1 cellular context compared by ENCODE assay signal in the genomic region with DNA sequence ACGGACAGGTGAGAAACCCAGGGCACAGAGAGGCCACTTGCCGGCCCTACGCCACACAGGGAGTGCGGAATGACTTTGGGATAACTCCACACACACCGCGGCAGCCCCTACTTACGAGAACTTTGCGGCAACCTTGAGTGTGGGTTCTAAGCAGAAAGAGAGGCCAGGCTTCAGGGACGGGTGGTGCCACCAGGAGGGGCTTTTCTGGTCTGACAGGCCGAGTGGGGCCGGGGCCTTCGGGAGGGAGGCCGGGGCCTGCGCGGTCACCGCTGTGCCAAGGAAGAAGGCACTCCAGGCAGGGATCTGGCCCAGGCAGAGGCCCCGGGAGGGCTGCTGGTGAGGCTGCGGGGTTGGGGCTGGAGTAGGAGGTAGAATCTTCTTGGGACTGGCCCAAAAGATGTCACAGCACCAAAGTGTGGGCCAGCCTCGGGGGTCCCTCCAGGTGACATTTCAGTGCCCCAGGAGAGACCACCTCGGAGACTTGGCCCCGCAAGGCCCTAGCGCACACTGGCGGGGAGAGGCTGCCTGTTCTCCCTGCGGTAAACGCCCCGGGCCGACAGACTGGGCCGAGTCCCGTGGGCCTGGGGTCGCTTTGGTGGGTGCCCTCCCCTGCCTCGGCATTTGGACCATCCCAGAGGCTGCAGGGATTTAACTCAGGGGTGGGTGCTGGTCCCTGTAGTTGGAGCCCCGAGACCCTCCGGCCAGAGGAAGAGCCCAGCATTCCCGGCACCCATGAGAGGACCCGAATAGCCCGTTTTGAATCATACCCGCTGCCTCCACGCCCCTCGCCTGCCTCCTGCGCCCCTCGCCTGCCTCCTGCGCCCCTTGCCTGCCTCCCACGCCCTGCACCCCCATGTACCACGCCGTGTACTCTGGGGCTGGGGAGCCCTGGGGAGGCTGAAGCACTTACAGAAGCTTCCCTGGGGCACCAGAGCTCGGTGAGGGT.
TF ChIP-seq lines count a peak whose summit lies in the region.

No MANE protein-coding gene starts in this region.

TF ChIP-seq in H1, 55 proteins besides CTCF, POLR2A, EP300 and RAD21:
- TF ChIP-seq EZH2 (IDR thresholded peaks at IDR 0.05; ENCODE audit: low read depth, low read length, severe bottlenecking): no peak
- no peak for TF ChIP-seq KDM5A (IDR thresholded peaks at IDR 0.05; ENCODE audit: low read length)
- no peak for TF ChIP-seq POU5F1 (IDR thresholded peaks at IDR 0.05; ENCODE audit: low read depth, low read length)
- TF ChIP-seq CBX5 (IDR thresholded peaks at IDR 0.05; ENCODE audit: low read depth, low read length): no peak
- TF ChIP-seq JUN (IDR thresholded peaks at IDR 0.05; ENCODE audit: low read depth, low read length): no peak
- no peak for TF ChIP-seq NANOG (IDR thresholded peaks at IDR 0.05; ENCODE audit: insufficient read depth, low read depth, low read length, poor library complexity, severe bottlenecking)
- TF ChIP-seq TAF7 (optimal IDR thresholded peaks at IDR 0.05; ENCODE audit: borderline replicate concordance, low read depth, low read length): no peak
- TF ChIP-seq YY1 (IDR thresholded peaks at IDR 0.05; ENCODE audit: low read depth, low read length): no peak
- TF ChIP-seq SP1 (IDR thresholded peaks at IDR 0.05; ENCODE audit: low read depth, low read length): no peak
- no peak for TF ChIP-seq EGR1 (IDR thresholded peaks at IDR 0.05; ENCODE audit: borderline replicate concordance, low read depth, low read length)
- no peak for TF ChIP-seq SP4 (IDR thresholded peaks at IDR 0.05; ENCODE audit: low read length)
- TF ChIP-seq CEBPB (IDR thresholded peaks at IDR 0.05; ENCODE audit: low read depth, low read length): no peak
- no peak for TF ChIP-seq SP2 (IDR thresholded peaks at IDR 0.05; ENCODE audit: low read length)
- TF ChIP-seq, protein P1, sequence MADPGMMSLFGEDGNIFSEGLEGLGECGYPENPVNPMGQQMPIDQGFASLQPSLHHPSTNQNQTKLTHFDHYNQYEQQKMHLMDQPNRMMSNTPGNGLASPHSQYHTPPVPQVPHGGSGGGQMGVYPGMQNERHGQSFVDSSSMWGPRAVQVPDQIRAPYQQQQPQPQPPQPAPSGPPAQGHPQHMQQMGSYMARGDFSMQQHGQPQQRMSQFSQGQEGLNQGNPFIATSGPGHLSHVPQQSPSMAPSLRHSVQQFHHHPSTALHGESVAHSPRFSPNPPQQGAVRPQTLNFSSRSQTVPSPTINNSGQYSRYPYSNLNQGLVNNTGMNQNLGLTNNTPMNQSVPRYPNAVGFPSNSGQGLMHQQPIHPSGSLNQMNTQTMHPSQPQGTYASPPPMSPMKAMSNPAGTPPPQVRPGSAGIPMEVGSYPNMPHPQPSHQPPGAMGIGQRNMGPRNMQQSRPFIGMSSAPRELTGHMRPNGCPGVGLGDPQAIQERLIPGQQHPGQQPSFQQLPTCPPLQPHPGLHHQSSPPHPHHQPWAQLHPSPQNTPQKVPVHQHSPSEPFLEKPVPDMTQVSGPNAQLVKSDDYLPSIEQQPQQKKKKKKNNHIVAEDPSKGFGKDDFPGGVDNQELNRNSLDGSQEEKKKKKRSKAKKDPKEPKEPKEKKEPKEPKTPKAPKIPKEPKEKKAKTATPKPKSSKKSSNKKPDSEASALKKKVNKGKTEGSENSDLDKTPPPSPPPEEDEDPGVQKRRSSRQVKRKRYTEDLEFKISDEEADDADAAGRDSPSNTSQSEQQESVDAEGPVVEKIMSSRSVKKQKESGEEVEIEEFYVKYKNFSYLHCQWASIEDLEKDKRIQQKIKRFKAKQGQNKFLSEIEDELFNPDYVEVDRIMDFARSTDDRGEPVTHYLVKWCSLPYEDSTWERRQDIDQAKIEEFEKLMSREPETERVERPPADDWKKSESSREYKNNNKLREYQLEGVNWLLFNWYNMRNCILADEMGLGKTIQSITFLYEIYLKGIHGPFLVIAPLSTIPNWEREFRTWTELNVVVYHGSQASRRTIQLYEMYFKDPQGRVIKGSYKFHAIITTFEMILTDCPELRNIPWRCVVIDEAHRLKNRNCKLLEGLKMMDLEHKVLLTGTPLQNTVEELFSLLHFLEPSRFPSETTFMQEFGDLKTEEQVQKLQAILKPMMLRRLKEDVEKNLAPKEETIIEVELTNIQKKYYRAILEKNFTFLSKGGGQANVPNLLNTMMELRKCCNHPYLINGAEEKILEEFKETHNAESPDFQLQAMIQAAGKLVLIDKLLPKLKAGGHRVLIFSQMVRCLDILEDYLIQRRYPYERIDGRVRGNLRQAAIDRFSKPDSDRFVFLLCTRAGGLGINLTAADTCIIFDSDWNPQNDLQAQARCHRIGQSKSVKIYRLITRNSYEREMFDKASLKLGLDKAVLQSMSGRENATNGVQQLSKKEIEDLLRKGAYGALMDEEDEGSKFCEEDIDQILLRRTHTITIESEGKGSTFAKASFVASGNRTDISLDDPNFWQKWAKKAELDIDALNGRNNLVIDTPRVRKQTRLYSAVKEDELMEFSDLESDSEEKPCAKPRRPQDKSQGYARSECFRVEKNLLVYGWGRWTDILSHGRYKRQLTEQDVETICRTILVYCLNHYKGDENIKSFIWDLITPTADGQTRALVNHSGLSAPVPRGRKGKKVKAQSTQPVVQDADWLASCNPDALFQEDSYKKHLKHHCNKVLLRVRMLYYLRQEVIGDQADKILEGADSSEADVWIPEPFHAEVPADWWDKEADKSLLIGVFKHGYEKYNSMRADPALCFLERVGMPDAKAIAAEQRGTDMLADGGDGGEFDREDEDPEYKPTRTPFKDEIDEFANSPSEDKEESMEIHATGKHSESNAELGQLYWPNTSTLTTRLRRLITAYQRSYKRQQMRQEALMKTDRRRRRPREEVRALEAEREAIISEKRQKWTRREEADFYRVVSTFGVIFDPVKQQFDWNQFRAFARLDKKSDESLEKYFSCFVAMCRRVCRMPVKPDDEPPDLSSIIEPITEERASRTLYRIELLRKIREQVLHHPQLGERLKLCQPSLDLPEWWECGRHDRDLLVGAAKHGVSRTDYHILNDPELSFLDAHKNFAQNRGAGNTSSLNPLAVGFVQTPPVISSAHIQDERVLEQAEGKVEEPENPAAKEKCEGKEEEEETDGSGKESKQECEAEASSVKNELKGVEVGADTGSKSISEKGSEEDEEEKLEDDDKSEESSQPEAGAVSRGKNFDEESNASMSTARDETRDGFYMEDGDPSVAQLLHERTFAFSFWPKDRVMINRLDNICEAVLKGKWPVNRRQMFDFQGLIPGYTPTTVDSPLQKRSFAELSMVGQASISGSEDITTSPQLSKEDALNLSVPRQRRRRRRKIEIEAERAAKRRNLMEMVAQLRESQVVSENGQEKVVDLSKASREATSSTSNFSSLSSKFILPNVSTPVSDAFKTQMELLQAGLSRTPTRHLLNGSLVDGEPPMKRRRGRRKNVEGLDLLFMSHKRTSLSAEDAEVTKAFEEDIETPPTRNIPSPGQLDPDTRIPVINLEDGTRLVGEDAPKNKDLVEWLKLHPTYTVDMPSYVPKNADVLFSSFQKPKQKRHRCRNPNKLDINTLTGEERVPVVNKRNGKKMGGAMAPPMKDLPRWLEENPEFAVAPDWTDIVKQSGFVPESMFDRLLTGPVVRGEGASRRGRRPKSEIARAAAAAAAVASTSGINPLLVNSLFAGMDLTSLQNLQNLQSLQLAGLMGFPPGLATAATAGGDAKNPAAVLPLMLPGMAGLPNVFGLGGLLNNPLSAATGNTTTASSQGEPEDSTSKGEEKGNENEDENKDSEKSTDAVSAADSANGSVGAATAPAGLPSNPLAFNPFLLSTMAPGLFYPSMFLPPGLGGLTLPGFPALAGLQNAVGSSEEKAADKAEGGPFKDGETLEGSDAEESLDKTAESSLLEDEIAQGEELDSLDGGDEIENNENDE (IDR thresholded peaks at IDR 0.05; ENCODE audit: insufficient replicate concordance, low read length): no peak
- TF ChIP-seq BRCA1 (IDR thresholded peaks at IDR 0.05; ENCODE audit: low read depth, low read length): no peak
TF ChIP-seq in H1: peak in this region for 0.
